13 cellular contexts compared by ENCODE assay signal in genomic region chr13:48320396-48320790, GRCh38. TPM values are rescaled to one million over a fixed set of nuclear protein-coding genes. Genes with fewer than 3 reads are reported as not detected.
DNase-seq lines count a peak whose midpoint lies in the region; ATAC-seq and TF ChIP-seq lines count a peak whose summit lies in the region.
"Had no signal": no experiment of that assay in that cellular context is flagged by ENCODE, and none has a peak within 500 bp of the region (broad histone marks: within the 10 kb centered on the region; RNA-seq: fewer than 3 reads in every experiment).

No MANE protein-coding gene starts in this region.

- H3K4me1 Mint-ChIP-seq in CD8-positive, alpha-beta T cell (ENCODE audit: low read depth): peaks cover 22% of the 10 kb centered on the region
- H3K4me1 Mint-ChIP-seq in activated CD4-positive, alpha-beta memory T cell treated with anti-CD3 and anti-CD28 coated beads for 36 hours (ENCODE audit: low read depth): peaks cover 28% of the 10 kb centered on the region
- peaks cover 52% of the 10 kb centered on the region for H3K4me1 Mint-ChIP-seq in stimulated activated effector memory CD8-positive, alpha-beta T cell treated with anti-CD3 and anti-CD28 coated beads, Interleukin-12 subunit alpha, Interleukin-12 subunit beta, amount 100 ng/mL, for 72 hours
- H3K4me1 Mint-ChIP-seq in mesothelial cell of epicardium: no peaks in the 10 kb centered on the region

- POLR2A ChIA-PET in CD8-positive, alpha-beta T cell (lab: Charles Lee): interaction anchor here (0.7 kb wide), 1 partner anchor 10 kb away, joined by 3 read pairs; no protein-coding TSS in a partner anchor
- POLR2A ChIA-PET in activated CD4-positive, alpha-beta memory T cell treated with anti-CD3 and anti-CD28 coated beads for 36 hours (lab: Charles Lee): interaction anchor here (1.0 kb wide), 1 partner anchor 18 kb away, joined by 3 read pairs; no protein-coding TSS in a partner anchor

- H3K4me3 ChIP-seq in CD8-positive, alpha-beta T cell (ENCODE audit: low read depth, low read length): peak overlapping the region; percentile 26

- H3K36me3 ChIP-seq in CD8-positive, alpha-beta T cell (ENCODE audit: insufficient read depth, low read length): no peaks in the 10 kb centered on the region

- no peak for DNase-seq in CD8-positive, alpha-beta T cell
- no peak for DNase-seq in activated CD4-positive, alpha-beta memory T cell treated with anti-CD3 and anti-CD28 coated beads for 36 hours
- DNase-seq in foreskin keratinocyte (no peak), GOT3 (lab: John Stamatoyannopoulos, UW) (no peak), mesothelial cell of epicardium (ENCODE audit: low spot score in 2 of 2, unreplicated experiment in 2 of 2) (no peak), KBM-7 (no peak)
- no peak for DNase-seq in stimulated activated effector memory CD8-positive, alpha-beta T cell treated with anti-CD3 and anti-CD28 coated beads, Interleukin-12 subunit alpha, Interleukin-12 subunit beta, amount 100 ng/mL, for 72 hours (ENCODE audit: low spot score in 2 of 2)
- DNase-seq: Caco-2; dorsolateral prefrontal cortex; GDM1; NCI-H2171 treated with DMSO at 0.1 percent for 48 hours; NK-92 treated with Interleukin-12 subunit alpha and Interleukin-12 subunit beta, amount 100 ng/mL, for 24 hours had no signal

- peak; percentile 4 for ATAC-seq in CD8-positive, alpha-beta T cell
- ATAC-seq in foreskin keratinocyte: peak; percentile 6
- no peak for ATAC-seq in stimulated activated effector memory CD8-positive, alpha-beta T cell treated with anti-CD3 and anti-CD28 coated beads, Interleukin-12 subunit alpha, Interleukin-12 subunit beta, amount 100 ng/mL, for 72 hours
- ATAC-seq: Right ventricle myocardium inferior had no signal

- H3K27ac Mint-ChIP-seq in CD8-positive, alpha-beta T cell: no peak overlapping the region
- H3K27ac Mint-ChIP-seq in activated CD4-positive, alpha-beta memory T cell treated with anti-CD3 and anti-CD28 coated beads for 36 hours: no peak overlapping the region
- H3K27ac Mint-ChIP-seq in stimulated activated effector memory CD8-positive, alpha-beta T cell treated with anti-CD3 and anti-CD28 coated beads, Interleukin-12 subunit alpha, Interleukin-12 subunit beta, amount 100 ng/mL, for 72 hours: peak overlapping the region; percentile 70
- H3K27ac Mint-ChIP-seq in mesothelial cell of epicardium: no peak overlapping the region

- no peaks in the 10 kb centered on the region for H3K27me3 Mint-ChIP-seq in CD8-positive, alpha-beta T cell (ENCODE audit: low read depth)
- no peaks in the 10 kb centered on the region for H3K27me3 Mint-ChIP-seq in activated CD4-positive, alpha-beta memory T cell treated with anti-CD3 and anti-CD28 coated beads for 36 hours
- H3K27me3 Mint-ChIP-seq in mesothelial cell of epicardium (ENCODE audit: low read depth): no peaks in the 10 kb centered on the region

- H3K27ac ChIP-seq in CD8-positive, alpha-beta T cell (ENCODE audit: low read depth, low read length): no peak overlapping the region
- no peak overlapping the region for H3K27ac ChIP-seq in foreskin keratinocyte

- H3K4me3 Mint-ChIP-seq in CD8-positive, alpha-beta T cell: peak overlapping the region; percentile 80
- H3K4me3 Mint-ChIP-seq in activated CD4-positive, alpha-beta memory T cell treated with anti-CD3 and anti-CD28 coated beads for 36 hours: peak overlapping the region; percentile 64
- peak overlapping the region; percentile 78 for H3K4me3 Mint-ChIP-seq in stimulated activated effector memory CD8-positive, alpha-beta T cell treated with anti-CD3 and anti-CD28 coated beads, Interleukin-12 subunit alpha, Interleukin-12 subunit beta, amount 100 ng/mL, for 72 hours
- H3K4me3 Mint-ChIP-seq in mesothelial cell of epicardium: no peak overlapping the region

- H3K27me3 ChIP-seq in CD8-positive, alpha-beta T cell (ENCODE audit: insufficient read depth, low read length): no peaks in the 10 kb centered on the region
- H3K27me3 ChIP-seq in foreskin keratinocyte: no peaks in the 10 kb centered on the region
- H3K27me3 ChIP-seq: dorsolateral prefrontal cortex had no signal

- H3K4me1 ChIP-seq in CD8-positive, alpha-beta T cell (ENCODE audit: insufficient read depth, low read length): peaks cover 6% of the 10 kb centered on the region
- peaks cover 8% of the 10 kb centered on the region for H3K4me1 ChIP-seq in foreskin keratinocyte
- H3K4me1 ChIP-seq: Caco-2 had no signal

- CTCF ChIA-PET in CD8-positive, alpha-beta T cell (lab: Charles Lee): interaction anchor here (1.5 kb wide), 1 partner anchor 14 kb away, joined by 3 read pairs; no protein-coding TSS in a partner anchor
- CTCF ChIA-PET in activated CD4-positive, alpha-beta memory T cell treated with anti-CD3 and anti-CD28 coated beads for 36 hours (lab: Charles Lee): interaction anchor here (1.3 kb wide), 1 partner anchor 259 kb away, joined by 4 read pairs; no protein-coding TSS in a partner anchor

- no peaks in the 10 kb centered on the region for H3K9me3 ChIP-seq in CD8-positive, alpha-beta T cell (ENCODE audit: low read length)

- peaks cover 7% of the 10 kb centered on the region for H3K9me3 Mint-ChIP-seq in CD8-positive, alpha-beta T cell
- H3K9me3 Mint-ChIP-seq in activated CD4-positive, alpha-beta memory T cell treated with anti-CD3 and anti-CD28 coated beads for 36 hours: peaks cover 10% of the 10 kb centered on the region
- H3K9me3 Mint-ChIP-seq in stimulated activated effector memory CD8-positive, alpha-beta T cell treated with anti-CD3 and anti-CD28 coated beads, Interleukin-12 subunit alpha, Interleukin-12 subunit beta, amount 100 ng/mL, for 72 hours: peaks cover 2% of the 10 kb centered on the region
- peaks cover 36% of the 10 kb centered on the region for H3K9me3 Mint-ChIP-seq in mesothelial cell of epicardium

- in situ Hi-C loops in KBM-7 (cut with MboI; ENCODE audit: low pct_unique_long_range_greater_than_20kb, low sequenced_read_pairs): no loop called here

- intact Hi-C loops in CD8-positive, alpha-beta T cell (cut with DNase I, micrococcal nuclease): loop anchor here in 1 of 2 experiments (2.0 kb wide), 1 partner anchor 16 kb away; no protein-coding TSS in a partner anchor
- intact Hi-C loops in activated CD4-positive, alpha-beta memory T cell treated with anti-CD3 and anti-CD28 coated beads for 36 hours (cut with micrococcal nuclease): no loop called here

- H3K36me3 Mint-ChIP-seq in CD8-positive, alpha-beta T cell: peaks cover 35% of the 10 kb centered on the region
- peaks cover 23% of the 10 kb centered on the region for H3K36me3 Mint-ChIP-seq in activated CD4-positive, alpha-beta memory T cell treated with anti-CD3 and anti-CD28 coated beads for 36 hours
- H3K36me3 Mint-ChIP-seq in stimulated activated effector memory CD8-positive, alpha-beta T cell treated with anti-CD3 and anti-CD28 coated beads, Interleukin-12 subunit alpha, Interleukin-12 subunit beta, amount 100 ng/mL, for 72 hours: peaks cover 19% of the 10 kb centered on the region
- peaks cover 52% of the 10 kb centered on the region for H3K36me3 Mint-ChIP-seq in mesothelial cell of epicardium

- no peak for TF ChIP-seq CTCF in CD8-positive, alpha-beta T cell (IDR thresholded peaks at IDR 0.05)
- TF ChIP-seq CTCF in foreskin keratinocyte (conservative IDR thresholded peaks at IDR 0.05) (no peak), mesothelial cell of epicardium (IDR thresholded peaks at IDR 0.05; ENCODE audit: unreplicated experiment) (no peak)

RNA-seq across cellular contexts. Expression of gene RB1, which starts 16.8 kb away (rescaled TPM):
- 10 to 100 TPM; 11.5 to 12.5 TPM for total RNA-seq in CD8-positive, alpha-beta T cell
- 10 to 100 TPM; 26.5 to 28.8 TPM for total RNA-seq in activated CD4-positive, alpha-beta memory T cell treated with anti-CD3 and anti-CD28 coated beads for 36 hours
- total RNA-seq in foreskin keratinocyte: 30.4 and 32.8 TPM in 2 replicates
- 7.1 and 8.7 TPM in 2 replicates for polyA plus RNA-seq in foreskin keratinocyte
- total RNA-seq in mesothelial cell of epicardium: 30.1 to 35.1 TPM (median 34.7 TPM) in 3 replicates
